1 cellular context compared by ENCODE assay signal in genomic region chr2:176114120-176114929, GRCh38.
TF ChIP-seq lines count a peak whose summit lies in the region.

No MANE protein-coding gene starts in this region.

TF ChIP-seq in endothelial cell of umbilical vein, 7 proteins besides CTCF, POLR2A, EP300 and RAD21:
- peak; percentile 62 for TF ChIP-seq EZH2 (IDR thresholded peaks at IDR 0.05; ENCODE audit: borderline replicate concordance, low read depth, low read length, severe bottlenecking)
- TF ChIP-seq MAX (IDR thresholded peaks at IDR 0.05; ENCODE audit: insufficient read depth, insufficient read length), result no peak
- no peak for TF ChIP-seq GATA2 (IDR thresholded peaks at IDR 0.05; ENCODE audit: insufficient read depth, insufficient read length, low read depth, low read length)
TF ChIP-seq in endothelial cell of umbilical vein: peak in this region for 1.
